In the genomic region with DNA sequence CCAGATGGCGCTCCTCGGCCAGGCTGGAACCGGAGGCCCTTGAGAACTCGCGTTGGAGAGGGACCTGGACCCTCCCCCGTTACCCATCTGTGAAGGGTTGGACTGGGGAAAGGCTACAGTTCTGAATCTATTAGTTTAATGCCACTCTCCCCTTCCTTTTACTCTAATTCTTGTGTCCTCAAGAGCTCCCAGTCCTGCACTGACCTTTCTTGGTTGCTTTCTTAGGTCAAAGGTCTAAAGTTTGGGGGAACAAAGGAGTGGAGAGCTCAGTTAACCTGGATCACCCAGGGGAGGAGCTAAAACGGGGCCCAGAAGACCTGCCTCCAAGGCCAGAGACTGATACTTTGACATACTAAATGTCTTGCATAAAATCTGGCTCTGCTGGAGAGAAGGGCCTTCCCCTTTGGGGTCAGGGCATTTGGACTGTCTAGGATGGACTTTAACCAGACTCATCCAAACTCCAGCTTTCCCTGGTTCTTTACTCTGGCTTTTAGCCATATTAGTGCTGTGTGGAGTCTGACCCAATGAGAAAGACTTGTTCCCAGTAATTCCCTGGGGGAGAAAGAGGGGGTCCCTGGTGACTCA, we compare ENCODE assay signal across 1 cellular context.
TF ChIP-seq lines count a peak whose summit lies in the region.

No MANE protein-coding gene starts in this region.

TF ChIP-seq in HepG2, 621 proteins besides CTCF, POLR2A, EP300 and RAD21 (continued from another document):
- TF ChIP-seq ZNF788 (CRISPR knock-in tag; IDR thresholded peaks at IDR 0.05; ENCODE audit: borderline replicate concordance) = peak; percentile 7; the same call in 1 of the 2 replicates
- TF ChIP-seq NR2F1 (CRISPR knock-in tag; IDR thresholded peaks at IDR 0.05) = peak; percentile 7 to 62; a peak in 2 of 4 replicates
- TF ChIP-seq SNRNP70 (IDR thresholded peaks at IDR 0.05; ENCODE audit: low read depth, low read length) = no peak
- TF ChIP-seq ZSCAN31 (CRISPR knock-in tag; IDR thresholded peaks at IDR 0.05; ENCODE audit: low read depth) = peak; percentile 49; the same call in 1 of the 2 replicates
- TF ChIP-seq, protein P1, sequence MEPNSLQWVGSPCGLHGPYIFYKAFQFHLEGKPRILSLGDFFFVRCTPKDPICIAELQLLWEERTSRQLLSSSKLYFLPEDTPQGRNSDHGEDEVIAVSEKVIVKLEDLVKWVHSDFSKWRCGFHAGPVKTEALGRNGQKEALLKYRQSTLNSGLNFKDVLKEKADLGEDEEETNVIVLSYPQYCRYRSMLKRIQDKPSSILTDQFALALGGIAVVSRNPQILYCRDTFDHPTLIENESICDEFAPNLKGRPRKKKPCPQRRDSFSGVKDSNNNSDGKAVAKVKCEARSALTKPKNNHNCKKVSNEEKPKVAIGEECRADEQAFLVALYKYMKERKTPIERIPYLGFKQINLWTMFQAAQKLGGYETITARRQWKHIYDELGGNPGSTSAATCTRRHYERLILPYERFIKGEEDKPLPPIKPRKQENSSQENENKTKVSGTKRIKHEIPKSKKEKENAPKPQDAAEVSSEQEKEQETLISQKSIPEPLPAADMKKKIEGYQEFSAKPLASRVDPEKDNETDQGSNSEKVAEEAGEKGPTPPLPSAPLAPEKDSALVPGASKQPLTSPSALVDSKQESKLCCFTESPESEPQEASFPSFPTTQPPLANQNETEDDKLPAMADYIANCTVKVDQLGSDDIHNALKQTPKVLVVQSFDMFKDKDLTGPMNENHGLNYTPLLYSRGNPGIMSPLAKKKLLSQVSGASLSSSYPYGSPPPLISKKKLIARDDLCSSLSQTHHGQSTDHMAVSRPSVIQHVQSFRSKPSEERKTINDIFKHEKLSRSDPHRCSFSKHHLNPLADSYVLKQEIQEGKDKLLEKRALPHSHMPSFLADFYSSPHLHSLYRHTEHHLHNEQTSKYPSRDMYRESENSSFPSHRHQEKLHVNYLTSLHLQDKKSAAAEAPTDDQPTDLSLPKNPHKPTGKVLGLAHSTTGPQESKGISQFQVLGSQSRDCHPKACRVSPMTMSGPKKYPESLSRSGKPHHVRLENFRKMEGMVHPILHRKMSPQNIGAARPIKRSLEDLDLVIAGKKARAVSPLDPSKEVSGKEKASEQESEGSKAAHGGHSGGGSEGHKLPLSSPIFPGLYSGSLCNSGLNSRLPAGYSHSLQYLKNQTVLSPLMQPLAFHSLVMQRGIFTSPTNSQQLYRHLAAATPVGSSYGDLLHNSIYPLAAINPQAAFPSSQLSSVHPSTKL (CRISPR knock-in tag; IDR thresholded peaks at IDR 0.05) = 0 out of 2 replicates have a peak, but pooled peaks have one; percentile 2
- TF ChIP-seq ZNF33A (CRISPR knock-in tag; IDR thresholded peaks at IDR 0.05; ENCODE audit: borderline replicate concordance) = 0 out of 2 replicates have a peak, but pooled peaks have one; percentile 26
- peak; percentile 2; the same call in 1 of the 2 replicates for TF ChIP-seq SAP130 (CRISPR knock-in tag; IDR thresholded peaks at IDR 0.05; ENCODE audit: low read depth)
- TF ChIP-seq, protein P2, sequence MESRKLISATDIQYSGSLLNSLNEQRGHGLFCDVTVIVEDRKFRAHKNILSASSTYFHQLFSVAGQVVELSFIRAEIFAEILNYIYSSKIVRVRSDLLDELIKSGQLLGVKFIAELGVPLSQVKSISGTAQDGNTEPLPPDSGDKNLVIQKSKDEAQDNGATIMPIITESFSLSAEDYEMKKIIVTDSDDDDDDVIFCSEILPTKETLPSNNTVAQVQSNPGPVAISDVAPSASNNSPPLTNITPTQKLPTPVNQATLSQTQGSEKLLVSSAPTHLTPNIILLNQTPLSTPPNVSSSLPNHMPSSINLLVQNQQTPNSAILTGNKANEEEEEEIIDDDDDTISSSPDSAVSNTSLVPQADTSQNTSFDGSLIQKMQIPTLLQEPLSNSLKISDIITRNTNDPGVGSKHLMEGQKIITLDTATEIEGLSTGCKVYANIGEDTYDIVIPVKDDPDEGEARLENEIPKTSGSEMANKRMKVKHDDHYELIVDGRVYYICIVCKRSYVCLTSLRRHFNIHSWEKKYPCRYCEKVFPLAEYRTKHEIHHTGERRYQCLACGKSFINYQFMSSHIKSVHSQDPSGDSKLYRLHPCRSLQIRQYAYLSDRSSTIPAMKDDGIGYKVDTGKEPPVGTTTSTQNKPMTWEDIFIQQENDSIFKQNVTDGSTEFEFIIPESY (CRISPR knock-in tag; IDR thresholded peaks at IDR 0.05) = 0 out of 2 replicates have a peak, but pooled peaks have one; percentile 6
- 0 out of 2 replicates have a peak, but pooled peaks have one; percentile 7 for TF ChIP-seq ESRRA (CRISPR knock-in tag; IDR thresholded peaks at IDR 0.05; ENCODE audit: low read depth)
- 0 out of 2 replicates have a peak, but pooled peaks have one; percentile 5 for TF ChIP-seq MEIS1 (CRISPR knock-in tag; IDR thresholded peaks at IDR 0.05; ENCODE audit: borderline replicate concordance)
- TF ChIP-seq HNF4G (IDR thresholded peaks at IDR 0.05; ENCODE audit: borderline replicate concordance, low read depth, low read length) = peak; percentile 77
- TF ChIP-seq HNF4G (CRISPR knock-in tag; IDR thresholded peaks at IDR 0.05; ENCODE audit: borderline replicate concordance, low read depth) = no peak
- TF ChIP-seq RXRB (CRISPR knock-in tag; IDR thresholded peaks at IDR 0.05; ENCODE audit: borderline replicate concordance) = no peak; the same call in 1 of the 2 replicates
- TF ChIP-seq KDM5B (CRISPR knock-in tag; IDR thresholded peaks at IDR 0.05; ENCODE audit: borderline replicate concordance) = no peak
- 0 out of 2 replicates have a peak, but pooled peaks have one; percentile 30 for TF ChIP-seq RARA (CRISPR knock-in tag; IDR thresholded peaks at IDR 0.05)
- TF ChIP-seq, protein P3, sequence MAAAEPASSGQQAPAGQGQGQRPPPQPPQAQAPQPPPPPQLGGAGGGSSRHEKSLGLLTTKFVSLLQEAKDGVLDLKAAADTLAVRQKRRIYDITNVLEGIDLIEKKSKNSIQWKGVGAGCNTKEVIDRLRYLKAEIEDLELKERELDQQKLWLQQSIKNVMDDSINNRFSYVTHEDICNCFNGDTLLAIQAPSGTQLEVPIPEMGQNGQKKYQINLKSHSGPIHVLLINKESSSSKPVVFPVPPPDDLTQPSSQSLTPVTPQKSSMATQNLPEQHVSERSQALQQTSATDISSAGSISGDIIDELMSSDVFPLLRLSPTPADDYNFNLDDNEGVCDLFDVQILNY (CRISPR knock-in tag; conservative IDR thresholded peaks at IDR 0.05) = no peak
- TF ChIP-seq POGZ (CRISPR knock-in tag; IDR thresholded peaks at IDR 0.05) = 0 out of 2 replicates have a peak, but pooled peaks have one; percentile 34
- peak; percentile 56; the same call in 1 of the 2 replicates for TF ChIP-seq ZNF121 (CRISPR knock-in tag; IDR thresholded peaks at IDR 0.05)
- TF ChIP-seq PITX1 (CRISPR knock-in tag; IDR thresholded peaks at IDR 0.05) = 0 out of 2 replicates have a peak, but pooled peaks have one; percentile 9
- TF ChIP-seq, protein P4, sequence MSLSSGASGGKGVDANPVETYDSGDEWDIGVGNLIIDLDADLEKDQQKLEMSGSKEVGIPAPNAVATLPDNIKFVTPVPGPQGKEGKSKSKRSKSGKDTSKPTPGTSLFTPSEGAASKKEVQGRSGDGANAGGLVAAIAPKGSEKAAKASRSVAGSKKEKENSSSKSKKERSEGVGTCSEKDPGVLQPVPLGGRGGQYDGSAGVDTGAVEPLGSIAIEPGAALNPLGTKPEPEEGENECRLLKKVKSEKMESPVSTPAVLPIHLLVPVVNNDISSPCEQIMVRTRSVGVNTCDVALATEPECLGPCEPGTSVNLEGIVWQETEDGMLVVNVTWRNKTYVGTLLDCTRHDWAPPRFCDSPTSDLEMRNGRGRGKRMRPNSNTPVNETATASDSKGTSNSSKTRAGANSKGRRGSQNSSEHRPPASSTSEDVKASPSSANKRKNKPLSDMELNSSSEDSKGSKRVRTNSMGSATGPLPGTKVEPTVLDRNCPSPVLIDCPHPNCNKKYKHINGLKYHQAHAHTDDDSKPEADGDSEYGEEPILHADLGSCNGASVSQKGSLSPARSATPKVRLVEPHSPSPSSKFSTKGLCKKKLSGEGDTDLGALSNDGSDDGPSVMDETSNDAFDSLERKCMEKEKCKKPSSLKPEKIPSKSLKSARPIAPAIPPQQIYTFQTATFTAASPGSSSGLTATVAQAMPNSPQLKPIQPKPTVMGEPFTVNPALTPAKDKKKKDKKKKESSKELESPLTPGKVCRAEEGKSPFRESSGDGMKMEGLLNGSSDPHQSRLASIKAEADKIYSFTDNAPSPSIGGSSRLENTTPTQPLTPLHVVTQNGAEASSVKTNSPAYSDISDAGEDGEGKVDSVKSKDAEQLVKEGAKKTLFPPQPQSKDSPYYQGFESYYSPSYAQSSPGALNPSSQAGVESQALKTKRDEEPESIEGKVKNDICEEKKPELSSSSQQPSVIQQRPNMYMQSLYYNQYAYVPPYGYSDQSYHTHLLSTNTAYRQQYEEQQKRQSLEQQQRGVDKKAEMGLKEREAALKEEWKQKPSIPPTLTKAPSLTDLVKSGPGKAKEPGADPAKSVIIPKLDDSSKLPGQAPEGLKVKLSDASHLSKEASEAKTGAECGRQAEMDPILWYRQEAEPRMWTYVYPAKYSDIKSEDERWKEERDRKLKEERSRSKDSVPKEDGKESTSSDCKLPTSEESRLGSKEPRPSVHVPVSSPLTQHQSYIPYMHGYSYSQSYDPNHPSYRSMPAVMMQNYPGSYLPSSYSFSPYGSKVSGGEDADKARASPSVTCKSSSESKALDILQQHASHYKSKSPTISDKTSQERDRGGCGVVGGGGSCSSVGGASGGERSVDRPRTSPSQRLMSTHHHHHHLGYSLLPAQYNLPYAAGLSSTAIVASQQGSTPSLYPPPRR (CRISPR knock-in tag; IDR thresholded peaks at IDR 0.05; ENCODE audit: borderline replicate concordance) = no peak
